12 cellular contexts compared by ENCODE assay signal in the genomic region with DNA sequence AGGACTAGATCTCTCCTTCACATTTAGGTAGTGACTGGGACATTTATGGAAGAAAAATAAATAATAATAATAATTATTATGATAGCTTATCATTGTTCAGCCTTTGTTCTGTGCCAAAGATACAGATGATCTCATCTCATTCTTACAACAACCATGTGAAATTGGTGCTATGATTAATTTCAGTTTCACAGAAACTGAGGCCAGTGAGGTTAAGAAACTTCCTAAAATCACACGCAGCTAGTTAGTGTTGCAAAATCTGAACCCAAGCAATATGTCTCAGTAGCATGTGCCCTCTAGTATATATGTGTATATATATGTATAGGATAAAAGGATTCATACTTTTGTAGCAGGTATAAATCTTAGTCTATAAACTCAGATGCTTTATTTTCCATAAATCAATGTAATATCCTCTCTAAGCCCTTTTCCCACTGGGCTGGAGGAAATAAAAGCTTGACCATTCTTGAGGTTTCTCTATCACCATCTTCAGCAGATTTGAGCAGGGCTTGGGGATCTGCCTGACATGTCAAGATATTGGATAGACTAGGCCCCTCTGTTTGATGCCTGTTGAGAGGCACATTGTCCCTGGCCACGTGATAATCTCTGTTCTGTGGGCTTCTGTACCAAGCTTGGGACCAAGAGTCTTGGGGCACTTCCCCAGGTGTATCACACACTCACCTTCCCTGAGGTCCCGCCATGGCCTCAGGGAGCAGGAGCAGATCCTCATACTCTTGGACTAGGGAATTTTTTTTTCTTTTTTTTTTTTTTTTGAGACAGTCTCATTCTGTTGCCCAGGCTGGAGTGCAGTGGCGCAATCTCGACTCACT.
DNase-seq lines count a peak whose midpoint lies in the region; ATAC-seq and FAIRE-seq lines count a peak whose summit lies in the region.
"Had no signal": no experiment of that assay in that cellular context is flagged by ENCODE, and none has a peak within 500 bp of the region (broad histone marks: within the 10 kb centered on the region; RNA-seq: fewer than 3 reads in every experiment).

No MANE protein-coding gene starts in this region.

- H3K23ac ChIP-seq in trophoblast cell (ENCODE audit: low read length), result no peak overlapping the region

- H3K18ac ChIP-seq in trophoblast cell (ENCODE audit: low read length), result no peak overlapping the region

- DNase-seq in SKM-1 (lab: John Stamatoyannopoulos, UW; ENCODE audit: unreplicated experiment) (peak; percentile 12), trophoblast cell (peak; percentile 58 to 76), middle frontal gyrus (ENCODE audit: extremely low spot score, low spot score) (no peak), GM19239 (ENCODE audit: insufficient read length, low spot score) (no peak), SHP77 (lab: John Stamatoyannopoulos, UW) (no peak)
- DNase-seq in stimulated activated naive B cell treated with anti-CD40 and anti-IgM and Interleukin-4, amounts not matched to agents 10 μg/mL and 1 μg/mL and 100 μg/mL, for 72 hours, result no peak
- DNase-seq: activated CD4-positive, alpha-beta T cell treated with anti-CD3 and anti-CD28 coated beads for 1 hour; effector CD4-positive, alpha-beta T cell; NCI-H1436; stimulated activated naive CD4-positive, alpha-beta T cell had no signal

- H4K12ac ChIP-seq in trophoblast cell (ENCODE audit: low read depth, low read length), result no peak overlapping the region

- H2AFZ ChIP-seq in trophoblast cell (ENCODE audit: insufficient read depth, low read length, poor library complexity), result no peak overlapping the region

- H3K4me2 ChIP-seq in trophoblast cell (ENCODE audit: low read length), result no peak overlapping the region

- H3K4me3 ChIP-seq in trophoblast cell (ENCODE audit: low read depth, low read length), result no peak overlapping the region

- peak overlapping the region; percentile 3 for H2BK120ac ChIP-seq in trophoblast cell (ENCODE audit: insufficient read depth, low read length, poor library complexity)

- no peak overlapping the region for H3K9ac ChIP-seq in trophoblast cell (ENCODE audit: low read length)

- peak overlapping the region; percentile 11 for H4K91ac ChIP-seq in trophoblast cell (ENCODE audit: low read depth, low read length)

- H3K27me3 ChIP-seq in trophoblast cell (ENCODE audit: insufficient read depth, low read length), result no peaks in the 10 kb centered on the region

- H2BK12ac ChIP-seq in trophoblast cell (ENCODE audit: low read length), result peak overlapping the region; percentile 8

- peaks cover 0 to 4% of the 10 kb centered on the region in 2 donors for H3K9me3 Mint-ChIP-seq in stimulated activated naive B cell treated with anti-CD40 and anti-IgM and Interleukin-4, amounts not matched to agents 10 μg/mL and 1 μg/mL and 100 μg/mL, for 72 hours

- no peak overlapping the region for H3K27ac ChIP-seq in trophoblast cell (ENCODE audit: low read depth, low read length)

- H3K27ac Mint-ChIP-seq in stimulated activated naive B cell treated with anti-CD40 and anti-IgM and Interleukin-4, amounts not matched to agents 10 μg/mL and 1 μg/mL and 100 μg/mL, for 72 hours, result no peak overlapping the region

- H3K4me1 Mint-ChIP-seq in stimulated activated naive B cell treated with anti-CD40 and anti-IgM and Interleukin-4, amounts not matched to agents 10 μg/mL and 1 μg/mL and 100 μg/mL, for 72 hours, result no peaks in the 10 kb centered on the region

- FAIRE-seq in GM19239 (lab: Jason Lieb, UNC), result no peak

- no peak overlapping the region for H3K4ac ChIP-seq in trophoblast cell (ENCODE audit: low read depth, low read length)

- H2BK5ac ChIP-seq in trophoblast cell (ENCODE audit: low read depth, low read length, poor library complexity), result no peak overlapping the region

- H3K14ac ChIP-seq in trophoblast cell (ENCODE audit: low read length), result peak overlapping the region; percentile 1

- H3K4me3 Mint-ChIP-seq in stimulated activated naive B cell treated with anti-CD40 and anti-IgM and Interleukin-4, amounts not matched to agents 10 μg/mL and 1 μg/mL and 100 μg/mL, for 72 hours, result no peak overlapping the region

- WGBS in trophoblast cell (ENCODE audit: extremely low coverage, insufficient coverage, insufficient read length), result no CpG with 5 or more reads among the region's 5 CpGs

- no peaks in the 10 kb centered on the region for H3K9me3 ChIP-seq in trophoblast cell (ENCODE audit: insufficient read depth, low read depth, low read length)

- H4K8ac ChIP-seq in trophoblast cell (ENCODE audit: low read depth, low read length), result no peak overlapping the region

- ATAC-seq in GM19372 (IDR thresholded peaks at IDR 0.05; ENCODE audit: low read depth, unreplicated experiment) (peak; percentile 82), HG02870 (IDR thresholded peaks at IDR 0.05; ENCODE audit: unreplicated experiment) (peak; percentile 92)
- no peak for ATAC-seq in stimulated activated naive B cell treated with anti-CD40 and anti-IgM and Interleukin-4, amounts not matched to agents 10 μg/mL and 1 μg/mL and 100 μg/mL, for 72 hours (replicated peaks)

- no peaks in the 10 kb centered on the region for H3K36me3 ChIP-seq in trophoblast cell (ENCODE audit: control insufficient read depth in 1 of 2, insufficient read depth in 2 of 2, low read length in 2 of 2)

- H3K79me2 ChIP-seq in trophoblast cell (ENCODE audit: control insufficient read depth, insufficient read depth, low read length, poor library complexity), result no peaks in the 10 kb centered on the region

- no peaks in the 10 kb centered on the region for H3K27me3 Mint-ChIP-seq in stimulated activated naive B cell treated with anti-CD40 and anti-IgM and Interleukin-4, amounts not matched to agents 10 μg/mL and 1 μg/mL and 100 μg/mL, for 72 hours

- peak overlapping the region; percentile 77 for H2AK5ac ChIP-seq in trophoblast cell (ENCODE audit: low read length)

- H3K79me1 ChIP-seq in trophoblast cell (ENCODE audit: low read length), result peaks cover 11% of the 10 kb centered on the region

- no peaks in the 10 kb centered on the region for H3K36me3 Mint-ChIP-seq in stimulated activated naive B cell treated with anti-CD40 and anti-IgM and Interleukin-4, amounts not matched to agents 10 μg/mL and 1 μg/mL and 100 μg/mL, for 72 hours

- H3K4me1 ChIP-seq in trophoblast cell (ENCODE audit: control insufficient read depth in 1 of 2, insufficient read depth in 2 of 2, low read length in 2 of 2), result peaks cover 0 to 8% of the 10 kb centered on the region in 2 experiments

Comparison
In these comparisons a context has a peak if more than half of its experiments do, and no peak if none do; other contexts are left out.
1. ATAC-seq: peak in GM19372 (single experiment) and HG02870 (single experiment); none in stimulated activated naive B cell treated with anti-CD40 and anti-IgM and Interleukin-4, amounts not matched to agents 10 μg/mL and 1 μg/mL and 100 μg/mL, for 72 hours (0 of 2).
2. DNase-seq: peak in SKM-1 (single experiment) and trophoblast cell (2 of 2); none in middle frontal gyrus (single experiment), GM19239 (single experiment), stimulated activated naive B cell treated with anti-CD40 and anti-IgM and Interleukin-4, amounts not matched to agents 10 μg/mL and 1 μg/mL and 100 μg/mL, for 72 hours (single experiment) and SHP77 (0 of 2).